ENCODE assay signal across 18 cellular contexts in genomic region chr12:124270671-124271070, GRCh38. TPM values are rescaled to one million over a fixed set of nuclear protein-coding genes. Genes with fewer than 3 reads are reported as not detected.
DNase-seq lines count a peak whose midpoint lies in the region; ATAC-seq, FAIRE-seq and TF ChIP-seq lines count a peak whose summit lies in the region.
"Had no signal": no experiment of that assay in that cellular context is flagged by ENCODE, and none has a peak within 500 bp of the region (broad histone marks: within the 10 kb centered on the region; RNA-seq: fewer than 3 reads in every experiment).

No MANE protein-coding gene starts in this region.

- peak; percentile 64 for FAIRE-seq in HepG2 (lab: Jason Lieb, UNC)
- FAIRE-seq: G401.6, GM12891, GM19239, H54 had no signal

- H3K27me3 Mint-ChIP-seq in progenitor cell of endocrine pancreas: peaks cover 6% of the 10 kb centered on the region

- no peak for DNase-seq in Panc1 (ENCODE audit: low read depth, low spot score)
- peak; percentile 56 for DNase-seq in HepG2 (ENCODE audit: low spot score)
- DNase-seq in progenitor cell of endocrine pancreas (ENCODE audit: low spot score, unreplicated experiment): no peak
- no peak for DNase-seq in stimulated activated CD4-positive, alpha-beta T cell treated with anti-CD3 and anti-CD28 coated beads, Interleukin-1b, Interleukin-23, amount 100 ng/mL, for 48 hours
- no peak for DNase-seq in stimulated activated CD4-positive, alpha-beta T cell treated with anti-CD3 and anti-CD28 coated beads, Interleukin-4, amount 100 ng/mL, for 24 hours
- no peak for DNase-seq in AG08396 (ENCODE audit: low spot score)
- DNase-seq: 8988T; C1 segment of cervical spinal cord; CD4-positive, alpha-beta T cell; DMS79 had no signal

- H3K36me3 Mint-ChIP-seq in progenitor cell of endocrine pancreas (ENCODE audit: insufficient read depth): no peaks in the 10 kb centered on the region

- peak overlapping the region; percentile 90 for H2AFZ ChIP-seq in HepG2 (ENCODE audit: low read length)

- H3K36me3 ChIP-seq in Panc1 (ENCODE audit: control insufficient read depth, insufficient read depth, low read length) (no peaks in the 10 kb centered on the region), HepG2 (replicated peaks in 1 of 2; ENCODE audit: control insufficient read depth in 1 of 2, insufficient read depth in 2 of 2, low read length in 2 of 2) (no peaks in the 10 kb centered on the region)

- TF ChIP-seq CTCF in 22Rv1 (IDR thresholded peaks at IDR 0.05) (no peak), Panc1 (IDR thresholded peaks at IDR 0.05) (no peak), HepG2 (CRISPR knock-in tag; IDR thresholded peaks at IDR 0.05) (no peak), progenitor cell of endocrine pancreas (IDR thresholded peaks at IDR 0.05; ENCODE audit: unreplicated experiment) (no peak)

- 0% methylated on average over 5 of the region's 6 CpGs for WGBS in HepG2 (ENCODE audit: low lambda C conversion rate)

- H3K4me1 ChIP-seq in Panc1 (ENCODE audit: control insufficient read depth, insufficient read depth, low read length) (no peaks in the 10 kb centered on the region), HepG2 (ENCODE audit: insufficient read depth, low read length) (peaks cover 43% of the 10 kb centered on the region)

- H3K4me3 ChIP-seq in Panc1 (ENCODE audit: low read depth in 2 of 2, low read length in 2 of 2) (no peak overlapping the region), HepG2 (replicated peaks in 1 of 3; ENCODE audit: insufficient read depth in 1 of 3, low read depth in 2 of 3, low read length in 3 of 3) (peak overlapping the region in 1 of 3 experiments; percentile 10; a peak in 2 of 6 replicates)

- H3K4me1 Mint-ChIP-seq in progenitor cell of endocrine pancreas (ENCODE audit: low read depth): peaks cover 22% of the 10 kb centered on the region

- in situ Hi-C loops in Panc1 (cut with HindIII; ENCODE audit: low pct_unique_long_range_greater_than_20kb, low sequenced_read_pairs): no loop called here
- in situ Hi-C loops in HepG2 (cut with HindIII; ENCODE audit: extremely low pct_ligation_motif_present, low pct_unique_long_range_greater_than_20kb): no loop called here

- BruUV-seq in Panc1 (replicated peaks; lab: Mats Ljungman, UMichigan) (no TSS peak), HepG2 (replicated peaks; lab: Mats Ljungman, UMichigan) (no TSS peak)

- H3K27me3 ChIP-seq in Panc1 (ENCODE audit: control insufficient read depth, insufficient read depth, low read length) (0 out of 2 replicates have a peak, but pooled peaks cover 3% of the 10 kb centered on the region), HepG2 (ENCODE audit: control insufficient read depth in 1 of 2, insufficient read depth in 2 of 2, low read length in 2 of 2) (no peaks in the 10 kb centered on the region; a peak in 1 of 5 replicates)

- CTCF ChIA-PET in Panc1 (lab: Charles Lee) (interaction anchor here (0.5 kb wide), 1 partner anchor 301 kb away, joined by 4 read pairs; no protein-coding TSS in a partner anchor), HepG2 (lab: Yijun Ruan, JAX; ENCODE audit: low intra/inter-chr PET ratio, low total read pairs) (no interaction called here)

- no peak for TF ChIP-seq POLR2A in HepG2 (IDR thresholded peaks at IDR 0.05; ENCODE audit: insufficient read depth in 1 of 2, low read depth in 2 of 2, low read length in 2 of 2)

- TF ChIP-seq RAD21 in HepG2 (CRISPR knock-in tag; IDR thresholded peaks at IDR 0.05): no peak

- H3K9me3 Mint-ChIP-seq in progenitor cell of endocrine pancreas (ENCODE audit: low read depth): peaks cover 3% of the 10 kb centered on the region
- H3K9me3 Mint-ChIP-seq: CD4-positive, alpha-beta T cell had no signal

- no peak overlapping the region; the same call in 1 of the 2 replicates for H3K9ac ChIP-seq in HepG2 (ENCODE audit: insufficient read depth, low read depth, low read length)
- H3K9ac ChIP-seq: KMS-11 had no signal

- H3K79me2 ChIP-seq in HepG2 (ENCODE audit: insufficient read depth, low read length): no peaks in the 10 kb centered on the region

- peak overlapping the region; percentile 56 for H3K4me2 ChIP-seq in HepG2 (ENCODE audit: low read depth, low read length)
- H3K4me2 ChIP-seq: KMS-11 had no signal

- intact Hi-C loops in Panc1 (cut with micrococcal nuclease; ENCODE audit: unreplicated experiment) (no loop called here), HepG2 (cut with micrococcal nuclease; ENCODE audit: unreplicated experiment) (no loop called here)

- H3K27ac Mint-ChIP-seq in progenitor cell of endocrine pancreas: peak overlapping the region; percentile 65
- H3K27ac Mint-ChIP-seq: CD4-positive, alpha-beta T cell had no signal

- H3K27ac ChIP-seq in 22Rv1 (peak overlapping the region; percentile 58), Panc1 (ENCODE audit: low read length) (no peak overlapping the region), HepG2 (ENCODE audit: extremely low read length, insufficient read depth, low read length) (no peak overlapping the region)
- H3K27ac ChIP-seq: KMS-11 had no signal

- no peaks in the 10 kb centered on the region for H3K9me3 ChIP-seq in Panc1 (ENCODE audit: control insufficient read depth, insufficient read depth, low read depth, low read length)
- no peaks in the 10 kb centered on the region for H3K9me3 ChIP-seq in HepG2 (ENCODE audit: low read length)

- H4K20me1 ChIP-seq in HepG2 (ENCODE audit: insufficient read depth, low read length): no peaks in the 10 kb centered on the region

- H3K4me3 Mint-ChIP-seq in progenitor cell of endocrine pancreas (ENCODE audit: low read depth): no peak overlapping the region
- H3K4me3 Mint-ChIP-seq: CD4-positive, alpha-beta T cell had no signal

- TF ChIP-seq EP300 in HepG2 (IDR thresholded peaks at IDR 0.05; ENCODE audit: low read depth in 2 of 2, low read length in 2 of 2): no peak
- no peak for TF ChIP-seq EP300 in HepG2 (CRISPR knock-in tag; IDR thresholded peaks at IDR 0.05; ENCODE audit: borderline replicate concordance)

- 0 out of 2 replicates have a peak, but pooled peaks have one; percentile 11 for ATAC-seq in Panc1
- peak; percentile 76 for ATAC-seq in HepG2
- ATAC-seq: HCT116 had no signal

- POLR2A ChIA-PET in Panc1 (lab: Charles Lee): no interaction called here
- POLR2A ChIA-PET in HepG2 (lab: Yijun Ruan, JAX): no interaction called here

TF ChIP-seq in HepG2, 621 proteins besides CTCF, POLR2A, EP300 and RAD21 (continues in another document):
- TF ChIP-seq ZBTB37 (CRISPR knock-in tag; IDR thresholded peaks at IDR 0.05): no peak
- TF ChIP-seq SIX4 (CRISPR knock-in tag; IDR thresholded peaks at IDR 0.05): no peak
- TF ChIP-seq ZNF343 (CRISPR knock-in tag; IDR thresholded peaks at IDR 0.05): no peak
- no peak for TF ChIP-seq TBL1XR1 (IDR thresholded peaks at IDR 0.05; ENCODE audit: borderline replicate concordance, low read length, partially characterized antibody)
- no peak for TF ChIP-seq PCBP1 (IDR thresholded peaks at IDR 0.05; ENCODE audit: borderline replicate concordance, low read depth, low read length)

RNA-seq across cellular contexts. Expression of gene RFLNA, which starts 24.2 kb away (rescaled TPM):
- total RNA-seq in Panc1 (2021; ENCODE audit: unreplicated experiment): 5.4 TPM
- 21.4 TPM for polyA plus RNA-seq in Panc1 (2012; ENCODE audit: insufficient read length)
- not detected in 2 replicates for total RNA-seq in HepG2 (2016; rRNA removed; fragmentation: Illumina TruSeq; extraction: Trizol)
- total RNA-seq in HepG2 (2016; cell fraction: cytosol; rRNA removed; fragmentation: Illumina TruSeq; extraction: Trizol; ENCODE audit: low read depth): not detected in 2 replicates
- not detected in 2 replicates for total RNA-seq in HepG2 (2016; cell fraction: insoluble cytoplasmic fraction; rRNA removed; fragmentation: Illumina TruSeq; extraction: Trizol)
- not detected in 2 replicates for total RNA-seq in HepG2 (2016; cell fraction: membrane; rRNA removed; fragmentation: Illumina TruSeq; extraction: Trizol)
- total RNA-seq in HepG2 (2016; cell fraction: nucleus; rRNA removed; fragmentation: Illumina TruSeq; extraction: Trizol): not detected in 2 replicates
- not detected in 2 replicates for polyA plus RNA-seq in HepG2 (2011; rRNA removed)
- polyA plus RNA-seq in HepG2 (2011; cell fraction: cytosol; rRNA removed): not detected in 2 replicates
- polyA plus RNA-seq in HepG2 (2011; cell fraction: nucleus; rRNA removed): not detected in 2 replicates
- not detected in 2 replicates for polyA plus RNA-seq in HepG2 (2012)
- polyA plus RNA-seq in HepG2 (2016; cell fraction: cytosol; fragmentation: Illumina TruSeq; extraction: Trizol; ENCODE audit: low read depth): not detected in 2 replicates
- polyA plus RNA-seq in HepG2 (2016; cell fraction: insoluble cytoplasmic fraction; fragmentation: Illumina TruSeq; extraction: Trizol; ENCODE audit: low read depth): not detected in 2 replicates
- not detected in 2 replicates for polyA plus RNA-seq in HepG2 (2016; cell fraction: membrane; fragmentation: Illumina TruSeq; extraction: Trizol; ENCODE audit: low read depth)
- polyA plus RNA-seq in HepG2 (2016; cell fraction: nucleus; fragmentation: Illumina TruSeq; extraction: Trizol; ENCODE audit: insufficient read depth, low read depth): not detected in 2 replicates
- not detected in 2 replicates for polyA minus RNA-seq in HepG2 (2011; rRNA and poly(A)+ RNA removed; ENCODE audit: low replicate concordance)
- not detected in 2 replicates for polyA minus RNA-seq in HepG2 (2011; cell fraction: cytosol; rRNA and poly(A)+ RNA removed)
- polyA minus RNA-seq in HepG2 (2011; cell fraction: nucleus; rRNA and poly(A)+ RNA removed): not detected in 2 replicates
- total RNA-seq in progenitor cell of endocrine pancreas: 19.0 and 20.8 TPM in 2 replicates
- total RNA-seq: CD4-positive, alpha-beta T cell; HT1080 had no signal
